Comparison of ENCODE assay signal across 35 cellular contexts in genomic region chr12:116011217-116011616, GRCh38.
"Had no signal": no experiment of that assay in that cellular context is flagged by ENCODE, and none has a peak within 500 bp of the region (broad histone marks: within the 10 kb centered on the region; RNA-seq: fewer than 3 reads in every experiment).

No MANE protein-coding gene starts in this region.

- H3K27me3 Mint-ChIP-seq: activated B cell treated with CpG ODN at 0.5 μM for 24 hours; activated CD4-positive, alpha-beta memory T cell treated with anti-CD3 and anti-CD28 coated beads for 36 hours; activated CD8-positive, alpha-beta T cell treated with anti-CD3 and anti-CD28 coated beads for 36 hours; activated naive CD4-positive, alpha-beta T cell treated with anti-CD3 and anti-CD28 coated beads, Interleukin-2, amount 10 ng/mL, durations not matched to agents 7 days and 5 days; activated naive CD8-positive, alpha-beta T cell; activated naive CD8-positive, alpha-beta T cell treated with anti-CD3 and anti-CD28 coated beads, Interleukin-2, amount 10 ng/mL, durations not matched to agents 7 days and 5 days; activated naive CD8-positive, alpha-beta T cell treated with anti-CD3 and anti-CD28 coated beads, Interleukin-2, amount 50 U/mL, for 24 hours; brain; T-cell had no signal

- FAIRE-seq: bronchial epithelial cell, colon, TTC549 had no signal

- H3K9me3 Mint-ChIP-seq: activated B cell treated with CpG ODN at 0.5 μM for 24 hours; activated CD4-positive, alpha-beta memory T cell treated with anti-CD3 and anti-CD28 coated beads for 36 hours; activated CD8-positive, alpha-beta T cell treated with anti-CD3 and anti-CD28 coated beads for 36 hours; activated naive CD4-positive, alpha-beta T cell treated with anti-CD3 and anti-CD28 coated beads, Interleukin-2, amount 10 ng/mL, durations not matched to agents 7 days and 5 days; activated naive CD8-positive, alpha-beta T cell treated with anti-CD3 and anti-CD28 coated beads, Interleukin-2, amount 10 ng/mL, durations not matched to agents 7 days and 5 days; activated naive CD8-positive, alpha-beta T cell treated with anti-CD3 and anti-CD28 coated beads, Interleukin-2, amount 50 U/mL, for 24 hours; activated T-cell treated with anti-CD3 and anti-CD28 coated beads, Interleukin-2, amount 50 U/mL, for 4 hours; activated T-cell treated with anti-CD3 and anti-CD28 coated beads, Interleukin-2, amount 50 U/mL, for 72 hours; activated T-helper 1 cell treated with anti-CD3 and anti-CD28 coated beads, Interleukin-12 subunit alpha, Interleukin-12 subunit beta, Interleukin-2, Interleukin-4 antibody, amounts not matched to agents 30 ng/mL and 10 ng/mL and 1 ng/mL, durations not matched to agents 14 hours and 24 hours and 36 hours; activated T-helper 2 cell treated with anti-CD3 and anti-CD28 coated beads, Interferon-gamma antibody, Interleukin-2, Interleukin-4, amounts not matched to agents 10 μg/mL and 5 μg/mL and 100 μg/mL, durations not matched to agents 14 hours and 24 hours and 36 hours; brain; T-cell; T-helper 2 cell treated with Interferon-gamma antibody and Interleukin-4, amounts not matched to agents 5 μg/mL and 100 μg/mL, for 36 hours had no signal

- H3K4me3 ChIP-seq: ascending aorta, cardiac muscle cell had no signal

- H3K4me1 Mint-ChIP-seq: activated B cell treated with CpG ODN at 0.5 μM for 24 hours; activated naive CD4-positive, alpha-beta T cell treated with anti-CD3 and anti-CD28 coated beads, Interleukin-2, amount 10 ng/mL, durations not matched to agents 7 days and 5 days; activated naive CD8-positive, alpha-beta T cell treated with anti-CD3 and anti-CD28 coated beads, Interleukin-2, amount 10 ng/mL, durations not matched to agents 7 days and 5 days; activated naive CD8-positive, alpha-beta T cell treated with anti-CD3 and anti-CD28 coated beads, Interleukin-2, amount 50 U/mL, for 24 hours; T-cell had no signal

- H3K4me3 Mint-ChIP-seq: activated B cell treated with CpG ODN at 0.5 μM for 24 hours; activated CD4-positive, alpha-beta memory T cell treated with anti-CD3 and anti-CD28 coated beads for 36 hours; activated CD8-positive, alpha-beta T cell treated with anti-CD3 and anti-CD28 coated beads for 36 hours; activated naive CD4-positive, alpha-beta T cell treated with anti-CD3 and anti-CD28 coated beads, Interleukin-2, amount 10 ng/mL, durations not matched to agents 7 days and 5 days; activated naive CD8-positive, alpha-beta T cell; activated naive CD8-positive, alpha-beta T cell treated with anti-CD3 and anti-CD28 coated beads, Interleukin-2, amount 10 ng/mL, durations not matched to agents 7 days and 5 days; activated naive CD8-positive, alpha-beta T cell treated with anti-CD3 and anti-CD28 coated beads, Interleukin-2, amount 50 U/mL, for 24 hours; activated T-cell treated with anti-CD3 and anti-CD28 coated beads, Interleukin-2, amount 50 U/mL, for 4 hours; activated T-cell treated with anti-CD3 and anti-CD28 coated beads, Interleukin-2, amount 50 U/mL, for 72 hours; activated T-helper 1 cell treated with anti-CD3 and anti-CD28 coated beads, Interleukin-12 subunit alpha, Interleukin-12 subunit beta, Interleukin-2, Interleukin-4 antibody, amounts not matched to agents 30 ng/mL and 10 ng/mL and 1 ng/mL, durations not matched to agents 14 hours and 24 hours and 36 hours; brain; T-cell; T-helper 2 cell treated with Interferon-gamma antibody and Interleukin-4, amounts not matched to agents 5 μg/mL and 100 μg/mL, for 36 hours had no signal

- H3K27ac ChIP-seq: ascending aorta, cardiac muscle cell, VCaP had no signal

- H3K27me3 ChIP-seq: ascending aorta, cardiac muscle cell had no signal

- ATAC-seq: activated CD8-positive, alpha-beta T cell treated with anti-CD3 and anti-CD28 coated beads for 36 hours; activated naive CD8-positive, alpha-beta T cell treated with anti-CD3 and anti-CD28 coated beads, Interleukin-2, amount 50 U/mL, for 24 hours; activated T-cell treated with anti-CD3 and anti-CD28 coated beads, Interleukin-2, amount 50 U/mL, for 4 hours; activated T-cell treated with anti-CD3 and anti-CD28 coated beads, Interleukin-2, amount 50 U/mL, for 72 hours; T-cell had no signal

- H3K27ac Mint-ChIP-seq: activated B cell treated with CpG ODN at 0.5 μM for 24 hours; activated CD4-positive, alpha-beta memory T cell treated with anti-CD3 and anti-CD28 coated beads for 36 hours; activated CD8-positive, alpha-beta T cell treated with anti-CD3 and anti-CD28 coated beads for 36 hours; activated naive CD4-positive, alpha-beta T cell treated with anti-CD3 and anti-CD28 coated beads, Interleukin-2, amount 10 ng/mL, durations not matched to agents 7 days and 5 days; activated naive CD8-positive, alpha-beta T cell treated with anti-CD3 and anti-CD28 coated beads, Interleukin-2, amount 10 ng/mL, durations not matched to agents 7 days and 5 days; activated naive CD8-positive, alpha-beta T cell treated with anti-CD3 and anti-CD28 coated beads, Interleukin-2, amount 50 U/mL, for 24 hours; activated T-cell treated with anti-CD3 and anti-CD28 coated beads, Interleukin-2, amount 50 U/mL, for 72 hours; activated T-helper 1 cell treated with anti-CD3 and anti-CD28 coated beads, Interleukin-12 subunit alpha, Interleukin-12 subunit beta, Interleukin-2, Interleukin-4 antibody, amounts not matched to agents 30 ng/mL and 10 ng/mL and 1 ng/mL, durations not matched to agents 14 hours and 24 hours and 36 hours; activated T-helper 2 cell treated with anti-CD3 and anti-CD28 coated beads, Interferon-gamma antibody, Interleukin-2, Interleukin-4, amounts not matched to agents 10 μg/mL and 5 μg/mL and 100 μg/mL, durations not matched to agents 14 hours and 24 hours and 36 hours; T-helper 2 cell treated with Interferon-gamma antibody and Interleukin-4, amounts not matched to agents 5 μg/mL and 100 μg/mL, for 36 hours had no signal

- H3K9me3 ChIP-seq: ascending aorta had no signal

- H3K4me1 ChIP-seq: ascending aorta had no signal

- DNase-seq: activated B cell treated with CpG ODN at 0.5 μM for 24 hours; activated CD4-positive, alpha-beta memory T cell treated with anti-CD3 and anti-CD28 coated beads for 36 hours; activated CD4-positive, alpha-beta T cell treated with anti-CD3 and anti-CD28 coated beads for 48 hours; activated CD4-positive, alpha-beta T cell treated with anti-CD3 and anti-CD28 coated beads, Interleukin-2, amount 50 U/mL, for 1 hour; activated CD4-positive, alpha-beta T cell treated with anti-CD3 and anti-CD28 coated beads, Interleukin-2, amount 50 U/mL, for 4 hours; activated CD4-positive, CD25-positive, alpha-beta regulatory T cell treated with anti-CD3 and anti-CD28 coated beads, Interleukin-2, amount 50 U/mL, for 72 hours; activated CD8-positive, alpha-beta memory T cell treated with anti-CD3 and anti-CD28 coated beads, Interleukin-2, amount 50 U/mL, for 4 hours; activated CD8-positive, alpha-beta T cell treated with anti-CD3 and anti-CD28 coated beads for 36 hours; activated effector memory CD4-positive, alpha-beta T cell treated with Interleukin-2 at 50 U/mL for 16 hours; activated gamma-delta T cell; activated naive CD4-positive, alpha-beta T cell treated with anti-CD3 and anti-CD28 coated beads, Interleukin-2, amount 10 ng/mL, durations not matched to agents 7 days and 5 days; activated naive CD4-positive, alpha-beta T cell treated with Interleukin-2 at 50 U/mL for 16 hours; activated naive CD8-positive, alpha-beta T cell treated with anti-CD3 and anti-CD28 coated beads, Interleukin-2, amount 10 ng/mL, durations not matched to agents 7 days and 5 days; activated naive CD8-positive, alpha-beta T cell treated with anti-CD3 and anti-CD28 coated beads, Interleukin-2, amount 50 U/mL, for 24 hours; activated T-cell treated with anti-CD3 and anti-CD28 coated beads for 4 hours; activated T-cell treated with anti-CD3 and anti-CD28 coated beads, Interleukin-2, amount 50 U/mL, for 1 hour; activated T-cell treated with anti-CD3 and anti-CD28 coated beads, Interleukin-2, amount 50 U/mL, for 4 hours; activated T-cell treated with anti-CD3 and anti-CD28 coated beads, Interleukin-2, amount 50 U/mL, for 72 hours; amygdala; anterior cingulate cortex; caudate nucleus; T-cell; T-helper 2 cell; T-helper 9 cell had no signal
